27 cellular contexts compared by ENCODE assay signal in the genomic region with DNA sequence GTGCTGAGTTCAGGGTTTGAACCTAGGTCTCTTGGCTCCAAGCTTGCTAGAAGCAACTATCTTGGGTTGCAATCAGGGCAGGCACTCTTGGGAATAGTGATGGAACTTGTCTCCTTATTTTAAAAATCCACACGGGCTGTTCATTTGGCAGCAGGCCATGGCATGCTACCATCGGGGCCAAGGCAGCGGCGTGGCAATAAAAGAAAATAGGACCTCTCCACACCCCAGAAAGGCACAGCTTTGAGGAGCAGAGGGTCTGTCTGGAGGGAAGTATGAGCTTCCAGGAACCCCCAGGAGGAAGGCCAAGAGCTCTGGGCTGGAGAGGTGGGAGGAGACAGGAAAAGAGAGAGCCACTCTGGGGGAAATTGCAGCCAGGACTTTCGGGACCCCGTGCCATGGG. TPM values are rescaled to one million over a fixed set of nuclear protein-coding genes. Genes with fewer than 3 reads are reported as not detected.
DNase-seq lines count a peak whose midpoint lies in the region; ATAC-seq and TF ChIP-seq lines count a peak whose summit lies in the region.
"Had no signal": no experiment of that assay in that cellular context is flagged by ENCODE, and none has a peak within 500 bp of the region (broad histone marks: within the 10 kb centered on the region; RNA-seq: fewer than 3 reads in every experiment).

No MANE protein-coding gene starts in this region.

- H3K36me3 Mint-ChIP-seq in chondrocyte (ENCODE audit: low read depth), result peaks cover 6% of the 10 kb centered on the region
- H3K36me3 Mint-ChIP-seq: memory B cell had no signal

- H3K4me2 ChIP-seq in osteoblast (ENCODE audit: insufficient read depth, low read length), result no peak overlapping the region
- H3K4me2 ChIP-seq: neural progenitor cell had no signal

- H3K27me3 Mint-ChIP-seq in chondrocyte (ENCODE audit: low read depth), result no peaks in the 10 kb centered on the region
- H3K27me3 Mint-ChIP-seq: effector memory CD8-positive, alpha-beta T cell; memory B cell had no signal

- no peak overlapping the region for H3K4me3 Mint-ChIP-seq in chondrocyte (ENCODE audit: unreplicated experiment)
- H3K4me3 Mint-ChIP-seq: activated naive CD4-positive, alpha-beta T cell treated with anti-CD3 and anti-CD28 coated beads for 36 hours; effector memory CD8-positive, alpha-beta T cell; memory B cell; neural progenitor cell had no signal

- peak; percentile 76 for DNase-seq in DMS 273 (lab: John Stamatoyannopoulos, UW; ENCODE audit: unreplicated experiment)
- no peak for DNase-seq in DMS 273 treated with DMSO at 0.1 percent for 48 hours (lab: John Stamatoyannopoulos, UW)
- peak; percentile 28 for DNase-seq in EH (ENCODE audit: low read depth)
- DNase-seq in SK-N-MC (ENCODE audit: low read depth, low spot score), result no peak
- peak; percentile 80 for DNase-seq in osteoblast (ENCODE audit: insufficient read length, low spot score, missing footprints)
- no peak for DNase-seq in chondrocyte (ENCODE audit: low spot score)
- DNase-seq: activated CD4-positive, alpha-beta T cell treated with anti-CD3 and anti-CD28 coated beads for 4 hours; activated naive CD4-positive, alpha-beta T cell treated with anti-CD3 and anti-CD28 coated beads for 36 hours; Calu3; effector memory CD8-positive, alpha-beta T cell; EL; NCI-H1105; NCI-H2029; NCI-H774; RPMI8226; stimulated activated CD4-positive, alpha-beta T cell treated with anti-CD3 and anti-CD28 coated beads, Interleukin-15, amount 100 ng/mL, for 24 hours; stimulated activated naive CD8-positive, alpha-beta T cell treated with anti-CD3 and anti-CD28 coated beads, Interleukin-15, Interleukin-2, amounts not matched to agents 100 U/mL and 50 U/mL, for 24 hours; testis had no signal

- H3K36me3 ChIP-seq in SK-N-MC (ENCODE audit: insufficient read depth, low read length), result peaks cover 14% of the 10 kb centered on the region
- peaks cover 18% of the 10 kb centered on the region for H3K36me3 ChIP-seq in osteoblast (ENCODE audit: insufficient read depth, low read length)
- H3K36me3 ChIP-seq: breast epithelium, neural progenitor cell had no signal

- peaks cover 7% of the 10 kb centered on the region for H3K4me1 ChIP-seq in osteoblast (ENCODE audit: insufficient read depth, low read length)
- H3K4me1 ChIP-seq: breast epithelium, neural progenitor cell had no signal

- no peak overlapping the region for H3K9ac ChIP-seq in SK-N-MC (ENCODE audit: insufficient read length)
- H3K9ac ChIP-seq: neural progenitor cell had no signal

- H3K9me3 ChIP-seq in SK-N-MC (ENCODE audit: low read depth, low read length) (no peaks in the 10 kb centered on the region), osteoblast (ENCODE audit: low read depth, low read length) (no peaks in the 10 kb centered on the region)
- H3K9me3 ChIP-seq: breast epithelium, testis had no signal

- no peak for ATAC-seq in GM18520 (IDR thresholded peaks at IDR 0.05; ENCODE audit: unreplicated experiment)
- no peak for ATAC-seq in GM18502 (IDR thresholded peaks at IDR 0.05; ENCODE audit: poor library complexity, unreplicated experiment)
- ATAC-seq: effector memory CD8-positive, alpha-beta T cell; sciatic nerve had no signal

- no peak overlapping the region for H3K27ac Mint-ChIP-seq in chondrocyte (ENCODE audit: unreplicated experiment)
- H3K27ac Mint-ChIP-seq: memory B cell, neural progenitor cell had no signal

- no peaks in the 10 kb centered on the region for H3K27me3 ChIP-seq in osteoblast (ENCODE audit: insufficient read depth, low read length)
- H3K27me3 ChIP-seq: breast epithelium, neural progenitor cell, testis had no signal

- H3K9me3 Mint-ChIP-seq in chondrocyte (ENCODE audit: low read depth), result no peaks in the 10 kb centered on the region
- H3K9me3 Mint-ChIP-seq: activated naive CD4-positive, alpha-beta T cell treated with anti-CD3 and anti-CD28 coated beads for 36 hours; effector memory CD8-positive, alpha-beta T cell; memory B cell; neural progenitor cell had no signal

- peak overlapping the region; percentile 25; the same call in 1 of the 2 replicates for H3K27ac ChIP-seq in SK-N-MC
- H3K27ac ChIP-seq in osteoblast (ENCODE audit: low read depth, low read length), result no peak overlapping the region
- H3K27ac ChIP-seq: 22Rv1, coronary artery, neural progenitor cell, testis had no signal

- H3K4me3 ChIP-seq in SK-N-MC (no peak overlapping the region), osteoblast (ENCODE audit: insufficient read depth, low read length) (no peak overlapping the region)
- H3K4me3 ChIP-seq: breast epithelium, coronary artery, neural progenitor cell, testis had no signal

- no peaks in the 10 kb centered on the region for H4K20me1 ChIP-seq in osteoblast (ENCODE audit: insufficient read depth, low read length)

- peaks cover 4% of the 10 kb centered on the region for H3K4me1 Mint-ChIP-seq in chondrocyte (ENCODE audit: low read depth)

- TF ChIP-seq CTCF in osteoblast (IDR thresholded peaks at IDR 0.05; ENCODE audit: extremely low read depth, low read depth, low read length) (no peak), chondrocyte (IDR thresholded peaks at IDR 0.05) (no peak)

- H3K79me2 ChIP-seq in osteoblast (ENCODE audit: insufficient read depth, low read length), result no peaks in the 10 kb centered on the region

- no peak overlapping the region for H2AFZ ChIP-seq in osteoblast (ENCODE audit: low read length)
- H2AFZ ChIP-seq: neural progenitor cell had no signal

RNA-seq across cellular contexts. Expression of a gene that starts 15.3 kb away (rescaled TPM):
- total RNA-seq in osteoblast, result 0.29 and 0.36 TPM in 2 replicates
- total RNA-seq in chondrocyte, result 0.82 to 6.5 TPM (median 5.8 TPM) in 3 replicates

RNA-seq across cellular contexts. Expression of a gene that starts 26.0 kb away (rescaled TPM):
- total RNA-seq in osteoblast, result 69.8 and 72.5 TPM in 2 replicates
- total RNA-seq in chondrocyte, result 70.4 to 78.0 TPM (median 74.5 TPM) in 3 replicates

RNA-seq across cellular contexts. Expression of a gene that starts 31.8 kb away (rescaled TPM):
- total RNA-seq in osteoblast, result not detected in 2 replicates
- not detected in 3 replicates for total RNA-seq in chondrocyte
- total RNA-seq: breast epithelium, Calu3, esophagus mucosa, sciatic nerve had no signal

RNA-seq across cellular contexts. Expression of a gene that starts 47.7 kb away (rescaled TPM):
- 16.3 and 24.5 TPM in 2 replicates for total RNA-seq in osteoblast
- total RNA-seq in chondrocyte, result 2.0 to 3.2 TPM (median 2.3 TPM) in 3 replicates

Comparison
In these comparisons a context has a peak if more than half of its experiments do, and no peak if none do; other contexts are left out.
1. DNase-seq: peak in DMS 273 (single experiment), EH (single experiment) and osteoblast (single experiment); none in DMS 273 treated with DMSO at 0.1 percent for 48 hours (single experiment), SK-N-MC (single experiment) and chondrocyte (single experiment).